ENCODE assay signal across 8 cellular contexts in genomic region chr1:179251675-179252074, GRCh38. TPM values are rescaled to one million over a fixed set of nuclear protein-coding genes. Genes with fewer than 3 reads are reported as not detected.
A peak's percentile ranks its signal among the peaks of the same experiment; 100 is the strongest.
DNase-seq lines count a peak whose midpoint lies in the region; ATAC-seq and TF ChIP-seq lines count a peak whose summit lies in the region.

No MANE protein-coding gene starts in this region.

- intact Hi-C loops in CD4-positive, alpha-beta T cell (cut with DNase I, micrococcal nuclease), result loop anchor here (1.0 to 10.0 kb wide), 3 partner anchors 41 to 553 kb away; partner anchors contain the start of gene SOAT1 (in 1 of the 2)
- intact Hi-C loops in left lung (cut with DNase I), result no loop called here

- H3K4me1 Mint-ChIP-seq in CD4-positive, alpha-beta T cell (ENCODE audit: low read depth), result no peaks in the 10 kb centered on the region

- CTCF ChIA-PET in CD4-positive, alpha-beta T cell (lab: Charles Lee), result interaction anchor here (1.3 kb wide), 1 partner anchor 121 kb away, joined by 4 read pairs; no protein-coding TSS in a partner anchor

- DNase-seq in CD4-positive, alpha-beta T cell, result no peak
- DNase-seq in HuH-7.5 (ENCODE audit: low spot score) (peak; percentile 19), astrocyte of the hippocampus (ENCODE audit: low read depth, low spot score) (peak; percentile 57), left lung (no peak), NCI-H774 (lab: John Stamatoyannopoulos, UW) (no peak), amygdala (lab: John Stamatoyannopoulos, UW) (no peak)

- H3K27ac Mint-ChIP-seq in CD4-positive, alpha-beta T cell, result no peak overlapping the region

- no peaks in the 10 kb centered on the region for H3K36me3 ChIP-seq in left lung

- no peaks in the 10 kb centered on the region for H3K36me3 Mint-ChIP-seq in CD4-positive, alpha-beta T cell (ENCODE audit: low read depth)

- no peak overlapping the region for H3K4me3 Mint-ChIP-seq in CD4-positive, alpha-beta T cell

- ATAC-seq in CD4-positive, alpha-beta T cell (ENCODE audit: poor library complexity), result no peak
- ATAC-seq in left lung (peak; percentile 83), HG03565 (IDR thresholded peaks at IDR 0.05; ENCODE audit: unreplicated experiment) (no peak), HG02970 (IDR thresholded peaks at IDR 0.05; ENCODE audit: low FRiP score, unreplicated experiment) (no peak)

- H3K27me3 ChIP-seq in CD4-positive, alpha-beta T cell (ENCODE audit: control insufficient read depth, insufficient read depth, low read length), result no peaks in the 10 kb centered on the region
- H3K27me3 ChIP-seq in left lung, result no peaks in the 10 kb centered on the region

- no peak overlapping the region for H3K27ac ChIP-seq in CD4-positive, alpha-beta T cell (ENCODE audit: low read depth, low read length)
- no peak overlapping the region for H3K27ac ChIP-seq in left lung

- no peaks in the 10 kb centered on the region for H3K9me3 Mint-ChIP-seq in CD4-positive, alpha-beta T cell

- H3K4me1 ChIP-seq in left lung, result no peaks in the 10 kb centered on the region

- H3K4me3 ChIP-seq in left lung, result no peak overlapping the region

- POLR2A ChIA-PET in CD4-positive, alpha-beta T cell (lab: Charles Lee), result interaction anchor here (0.7 to 1.2 kb wide), 2 partner anchors 42 to 114 kb away, joined by 3 read pairs; partner anchors contain the start of genes AXDND1 and SOAT1

- peak; percentile 56 for TF ChIP-seq CTCF in CD4-positive, alpha-beta T cell (IDR thresholded peaks at IDR 0.05)
- peak in 1 of 2 donors; percentile 25 for TF ChIP-seq CTCF in left lung (IDR thresholded peaks at IDR 0.05)

- H3K27me3 Mint-ChIP-seq in CD4-positive, alpha-beta T cell, result no peaks in the 10 kb centered on the region

- H3K9me3 ChIP-seq in CD4-positive, alpha-beta T cell (ENCODE audit: control insufficient read depth, low read length), result no peaks in the 10 kb centered on the region
- H3K9me3 ChIP-seq in left lung, result no peaks in the 10 kb centered on the region

RNA-seq across cellular contexts. Expression of gene ABL2, which starts 22.2 kb away (rescaled TPM):
- total RNA-seq in CD4-positive, alpha-beta T cell, result 10 to 100 TPM; 15.8 to 16.4 TPM
- total RNA-seq in left lung, result 10 to 100 TPM; 25.3 to 33.4 TPM

RNA-seq across cellular contexts. Expression of gene SOAT1, which starts 41.9 kb away (rescaled TPM):
- 10 to 100 TPM; 35.7 to 37.2 TPM for total RNA-seq in CD4-positive, alpha-beta T cell
- 100 to 1,000 TPM in 1 of 2 donors, 10 to 100 TPM in 1; 75.6 to 102 TPM for total RNA-seq in left lung

Comparison
In these comparisons a context has a peak if more than half of its experiments do, and no peak if none do; other contexts are left out.
1. DNase-seq: peak in HuH-7.5 (single experiment) and astrocyte of the hippocampus (single experiment); none in CD4-positive, alpha-beta T cell (0 of 10), left lung (0 of 2), NCI-H774 (single experiment) and amygdala (0 of 56).
2. intact Hi-C loops: an anchor here in CD4-positive, alpha-beta T cell (1.0 to 10.0 kb wide); none called in left lung.